ENCODE assay signal across 16 cellular contexts in the genomic region with DNA sequence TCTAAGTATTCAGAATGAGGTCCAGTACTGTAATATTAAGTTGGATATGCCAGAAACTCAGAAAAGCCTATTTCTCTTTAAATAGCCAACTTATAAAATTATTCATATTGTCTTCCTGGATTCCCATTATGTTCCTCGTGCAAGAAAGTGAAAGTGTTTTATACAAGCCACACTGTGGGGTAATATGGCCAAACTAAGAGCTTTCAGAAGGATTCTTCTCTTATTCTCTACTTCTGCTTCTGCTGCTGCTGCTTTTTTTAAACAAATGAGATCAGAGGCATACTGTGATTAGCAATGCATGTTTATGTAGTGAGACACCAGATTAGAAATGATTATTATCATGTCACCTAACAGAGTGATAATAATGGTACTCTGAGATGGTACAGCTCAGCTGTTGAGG.
DNase-seq lines count a peak whose midpoint lies in the region; ATAC-seq and TF ChIP-seq lines count a peak whose summit lies in the region.
"Had no signal": no experiment of that assay in that cellular context is flagged by ENCODE, and none has a peak within 500 bp of the region (broad histone marks: within the 10 kb centered on the region; RNA-seq: fewer than 3 reads in every experiment).

No MANE protein-coding gene starts in this region.

- H3K27ac Mint-ChIP-seq in activated naive CD4-positive, alpha-beta T cell treated with anti-CD3 and anti-CD28 coated beads, Interleukin-2, amount 10 ng/mL, durations not matched to agents 7 days and 5 days = peak overlapping the region; percentile 88

- no peaks in the 10 kb centered on the region for H3K36me3 ChIP-seq in PC-3 (ENCODE audit: low read depth, low read length)
- no peaks in the 10 kb centered on the region for H3K36me3 ChIP-seq in esophagus muscularis mucosa
- H3K36me3 ChIP-seq in upper lobe of right lung = no peaks in the 10 kb centered on the region
- H3K36me3 ChIP-seq: gastroesophageal sphincter had no signal

- BruUV-seq in PC-3 (replicated peaks; lab: Mats Ljungman, UMichigan) = no TSS peak

- intact Hi-C loops in PC-3 (cut with micrococcal nuclease) (no loop called here), esophagus muscularis mucosa (cut with DNase I) (no loop called here), upper lobe of right lung (cut with DNase I) (no loop called here), left ventricle myocardium superior (cut with micrococcal nuclease) (no loop called here)

- CTCF ChIA-PET in activated naive CD4-positive, alpha-beta T cell treated with anti-CD3 and anti-CD28 coated beads, Interleukin-2, amount 10 ng/mL, durations not matched to agents 7 days and 5 days (lab: Charles Lee) = interaction anchor here (0.6 kb wide), 1 partner anchor 60 kb away, joined by 3 read pairs; no protein-coding TSS in a partner anchor
- CTCF ChIA-PET in PC-3 (lab: Charles Lee) = no interaction called here

- H3K27me3 ChIP-seq in PC-3 (ENCODE audit: low read length) = no peaks in the 10 kb centered on the region
- no peaks in the 10 kb centered on the region for H3K27me3 ChIP-seq in esophagus muscularis mucosa
- no peaks in the 10 kb centered on the region for H3K27me3 ChIP-seq in upper lobe of right lung
- H3K27me3 ChIP-seq: gastroesophageal sphincter had no signal

- H4K20me1 ChIP-seq in PC-3 (ENCODE audit: low read length) = no peaks in the 10 kb centered on the region

- no peak for DNase-seq in activated naive CD4-positive, alpha-beta T cell treated with anti-CD3 and anti-CD28 coated beads, Interleukin-2, amount 10 ng/mL, durations not matched to agents 7 days and 5 days
- no peak for DNase-seq in activated naive CD4-positive, alpha-beta T cell treated with anti-CD3 and anti-CD28 coated beads, Interleukin-2, amount 50 U/mL, for 16 hours
- DNase-seq in PC-3 (no peak), esophagus muscularis mucosa (ENCODE audit: extremely low spot score) (no peak), upper lobe of right lung (no peak), GM03348 (ENCODE audit: low spot score) (no peak), left ventricle myocardium superior (no peak)
- DNase-seq: activated CD4-positive, alpha-beta T cell treated with anti-CD3 and anti-CD28 coated beads, Interleukin-2, amount 50 U/mL, for 48 hours; aorta; effector CD4-positive, alpha-beta T cell; NCI-H1694; NCI-H774; stimulated activated CD4-positive, alpha-beta T cell treated with anti-CD3 and anti-CD28 coated beads, Interleukin-12 subunit alpha, Interleukin-12 subunit beta, amount 100 ng/mL, for 4 hours had no signal

- H3K4me1 Mint-ChIP-seq in activated naive CD4-positive, alpha-beta T cell treated with anti-CD3 and anti-CD28 coated beads, Interleukin-2, amount 10 ng/mL, durations not matched to agents 7 days and 5 days = peaks cover 66% of the 10 kb centered on the region

- peak overlapping the region; percentile 19; the same call in 1 of the 2 replicates for H3K4me2 ChIP-seq in PC-3 (ENCODE audit: low read length)

- ATAC-seq in PC-3 (no peak), upper lobe of right lung (peak; percentile 55), HG02884 (IDR thresholded peaks at IDR 0.05; ENCODE audit: unreplicated experiment) (no peak), left ventricle myocardium superior (no peak)
- ATAC-seq: gastroesophageal sphincter, HepG2 had no signal

- H3K4me3 ChIP-seq in PC-3 (ENCODE audit: low read length) (no peak overlapping the region), esophagus muscularis mucosa (peak overlapping the region; percentile 12 to 23 (median 20)), upper lobe of right lung (peak overlapping the region; percentile 34)

- no peak for TF ChIP-seq POLR2A in esophagus muscularis mucosa (IDR thresholded peaks at IDR 0.05; ENCODE audit: low read depth)

- H3K4me3 Mint-ChIP-seq in activated naive CD4-positive, alpha-beta T cell treated with anti-CD3 and anti-CD28 coated beads, Interleukin-2, amount 10 ng/mL, durations not matched to agents 7 days and 5 days = peak overlapping the region; percentile 79

- 4% methylated on average over 1 of the region's 1 CpG for WGBS in esophagus muscularis mucosa

- H3K9me2 ChIP-seq in PC-3 (replicated peaks; ENCODE audit: low read length) = no peaks in the 10 kb centered on the region

- POLR2A ChIA-PET in PC-3 (lab: Charles Lee; ENCODE audit: unreplicated experiment) = no interaction called here

- H3K27ac ChIP-seq in PC-3 (ENCODE audit: low read length) (no peak overlapping the region), esophagus muscularis mucosa (replicated peaks in 1 of 4) (no peak overlapping the region), upper lobe of right lung (peak overlapping the region; percentile 5)
- H3K27ac ChIP-seq: gastroesophageal sphincter had no signal

- H3K9me3 Mint-ChIP-seq in activated naive CD4-positive, alpha-beta T cell treated with anti-CD3 and anti-CD28 coated beads, Interleukin-2, amount 10 ng/mL, durations not matched to agents 7 days and 5 days = peaks cover 6% of the 10 kb centered on the region

- no peak overlapping the region for H2AFZ ChIP-seq in PC-3 (ENCODE audit: low read length)

- H3K9me3 ChIP-seq in PC-3 (ENCODE audit: low read length) (no peaks in the 10 kb centered on the region), esophagus muscularis mucosa (peaks cover 0 to 9% (median 3%) of the 10 kb centered on the region in 4 donors), upper lobe of right lung (no peaks in the 10 kb centered on the region)

- no peaks in the 10 kb centered on the region for H3K79me2 ChIP-seq in PC-3 (ENCODE audit: low read length)

- no peak for TF ChIP-seq EP300 in esophagus muscularis mucosa (IDR thresholded peaks at IDR 0.05)

- H3K9ac ChIP-seq in PC-3 (ENCODE audit: low read length) = no peak overlapping the region

- peaks cover 47% of the 10 kb centered on the region for H3K36me3 Mint-ChIP-seq in activated naive CD4-positive, alpha-beta T cell treated with anti-CD3 and anti-CD28 coated beads, Interleukin-2, amount 10 ng/mL, durations not matched to agents 7 days and 5 days

- H3K4me1 ChIP-seq in PC-3 (ENCODE audit: insufficient read depth, low read length) (no peaks in the 10 kb centered on the region), esophagus muscularis mucosa (peaks cover 0 to 9% (median 6%) of the 10 kb centered on the region in 4 donors), upper lobe of right lung (no peaks in the 10 kb centered on the region)
- H3K4me1 ChIP-seq: gastroesophageal sphincter had no signal

- no peaks in the 10 kb centered on the region for H3F3A ChIP-seq in PC-3 (ENCODE audit: low read length, unreplicated experiment)

- TF ChIP-seq CTCF in PC-3 (conservative IDR thresholded peaks at IDR 0.05; ENCODE audit: low read depth, low read length) = no peak
- no peak for TF ChIP-seq CTCF in esophagus muscularis mucosa (IDR thresholded peaks at IDR 0.05)
- TF ChIP-seq CTCF in upper lobe of right lung (IDR thresholded peaks at IDR 0.05) = no peak

- no peaks in the 10 kb centered on the region for H3K27me3 Mint-ChIP-seq in activated naive CD4-positive, alpha-beta T cell treated with anti-CD3 and anti-CD28 coated beads, Interleukin-2, amount 10 ng/mL, durations not matched to agents 7 days and 5 days
